Comparison of ENCODE assay signal across 1 cellular context in the genomic region with DNA sequence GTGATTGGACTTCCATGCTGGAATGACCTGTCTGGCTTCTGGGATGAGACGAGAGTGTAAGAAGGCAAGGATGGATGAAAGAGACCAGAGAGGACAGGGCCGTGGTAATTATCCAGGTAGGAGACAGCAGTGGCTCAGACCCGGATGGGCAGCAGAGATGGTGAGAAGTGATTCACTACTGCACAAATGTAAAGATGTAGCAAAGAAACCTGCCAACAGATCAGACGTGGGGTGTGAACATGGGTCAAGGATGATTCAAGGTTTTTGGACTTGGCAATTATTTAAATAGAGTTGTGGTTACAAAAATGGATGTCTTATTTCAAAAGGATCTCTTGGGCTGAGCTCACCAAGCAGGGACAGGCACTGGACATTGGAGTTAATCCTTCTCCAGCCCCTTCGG.
TF ChIP-seq lines count a peak whose summit lies in the region.

No MANE protein-coding gene starts in this region.

TF ChIP-seq in IMR-90, 13 proteins besides CTCF, POLR2A, EP300 and RAD21 (continued from another document):
- TF ChIP-seq, protein P1, sequence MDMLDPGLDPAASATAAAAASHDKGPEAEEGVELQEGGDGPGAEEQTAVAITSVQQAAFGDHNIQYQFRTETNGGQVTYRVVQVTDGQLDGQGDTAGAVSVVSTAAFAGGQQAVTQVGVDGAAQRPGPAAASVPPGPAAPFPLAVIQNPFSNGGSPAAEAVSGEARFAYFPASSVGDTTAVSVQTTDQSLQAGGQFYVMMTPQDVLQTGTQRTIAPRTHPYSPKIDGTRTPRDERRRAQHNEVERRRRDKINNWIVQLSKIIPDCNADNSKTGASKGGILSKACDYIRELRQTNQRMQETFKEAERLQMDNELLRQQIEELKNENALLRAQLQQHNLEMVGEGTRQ (IDR thresholded peaks at IDR 0.05; ENCODE audit: low read depth, low read length), result no peak
